23 cellular contexts compared by ENCODE assay signal in the genomic region with DNA sequence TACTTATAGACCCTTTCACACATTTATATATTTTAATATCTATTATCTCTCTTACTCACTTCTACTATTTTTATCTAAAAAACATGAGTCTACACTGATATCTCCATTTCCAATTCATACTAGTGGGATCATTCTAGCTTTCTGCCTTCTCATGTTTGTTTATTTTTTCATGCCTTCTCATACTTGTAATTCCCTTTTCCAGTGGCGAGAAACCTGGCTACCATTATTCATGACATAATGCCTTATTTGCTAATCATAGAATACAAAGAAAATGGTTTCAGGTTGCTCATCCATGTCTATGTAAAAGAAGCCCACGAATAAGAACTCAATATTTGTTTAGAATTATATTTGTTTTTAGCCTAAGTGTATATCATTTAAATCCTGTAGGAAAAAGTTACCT.
DNase-seq lines count a peak whose midpoint lies in the region; ATAC-seq, FAIRE-seq and TF ChIP-seq lines count a peak whose summit lies in the region.
"Had no signal": no experiment of that assay in that cellular context is flagged by ENCODE, and none has a peak within 500 bp of the region (broad histone marks: within the 10 kb centered on the region; RNA-seq: fewer than 3 reads in every experiment).

No MANE protein-coding gene starts in this region.

- no peaks in the 10 kb centered on the region; the same call in 1 of the 2 replicates for H3K9me3 ChIP-seq in HepG2 (ENCODE audit: low read length)
- no peaks in the 10 kb centered on the region for H3K9me3 ChIP-seq in right lobe of liver
- H3K9me3 ChIP-seq in gastroesophageal sphincter = no peaks in the 10 kb centered on the region
- H3K9me3 ChIP-seq: SJCRH30 had no signal

- no peak overlapping the region for H2AFZ ChIP-seq in HepG2 (ENCODE audit: low read length)

- H3K4me3 ChIP-seq in HepG2 (replicated peaks in 1 of 3; ENCODE audit: insufficient read depth in 1 of 3, low read depth in 2 of 3, low read length in 3 of 3) (no peak overlapping the region), right lobe of liver (no peak overlapping the region), fibroblast of mammary gland (ENCODE audit: control insufficient read depth, low read depth, low read length) (no peak overlapping the region), gastroesophageal sphincter (no peak overlapping the region)
- H3K4me3 ChIP-seq: SJCRH30 had no signal

- H3K4me2 ChIP-seq in HepG2 (ENCODE audit: low read depth, low read length) = no peak overlapping the region

- ATAC-seq in HepG2 (no peak), right lobe of liver (no peak), gastroesophageal sphincter (no peak)
- ATAC-seq: SK-N-SH treated with all-trans-retinoic acid at 6 μM for 48 hours had no signal

- intact Hi-C loops in HepG2 (cut with micrococcal nuclease; ENCODE audit: unreplicated experiment) (loop anchor here (5.0 kb wide), 1 partner anchor 63 kb away; no protein-coding TSS in a partner anchor), right lobe of liver (cut with DNase I) (no loop called here)

- DNase-seq in HepG2 (ENCODE audit: low spot score) (no peak), right lobe of liver (no peak), LHCN-M2 (ENCODE audit: low read depth) (peak; percentile 52), fibroblast of mammary gland (ENCODE audit: low read depth) (peak; percentile 33), GF-D8 (lab: John Stamatoyannopoulos, UW) (no peak), NCI-H2196 treated with DMSO at 0.1 percent for 48 hours (lab: John Stamatoyannopoulos, UW; ENCODE audit: unreplicated experiment) (no peak), LoVo (ENCODE audit: low spot score) (no peak)
- DNase-seq: 8988T, ACHN, Calu3, KBM-7, NCI-H1092 treated with DMSO at 0.1 percent for 48 hours, NCI-H1436, NCI-H187, NCI-H2081 treated with DMSO at 0.1 percent for 48 hours, NCI-H2171 treated with DMSO at 0.1 percent for 48 hours, NCI-H524, NCI-H774, SJCRH30 had no signal

- no peak for TF ChIP-seq EP300 in HepG2 (IDR thresholded peaks at IDR 0.05; ENCODE audit: low read depth in 2 of 2, low read length in 2 of 2)
- no peak for TF ChIP-seq EP300 in HepG2 (CRISPR knock-in tag; IDR thresholded peaks at IDR 0.05; ENCODE audit: borderline replicate concordance)
- TF ChIP-seq EP300 in gastroesophageal sphincter (IDR thresholded peaks at IDR 0.05) = no peak

- no peaks in the 10 kb centered on the region for H3K79me2 ChIP-seq in HepG2 (ENCODE audit: insufficient read depth, low read length)

- in situ Hi-C loops in HepG2 (cut with HindIII; ENCODE audit: extremely low pct_ligation_motif_present, low pct_unique_long_range_greater_than_20kb) = no loop called here

- TF ChIP-seq POLR2A in HepG2 (IDR thresholded peaks at IDR 0.05; ENCODE audit: insufficient read depth in 1 of 2, low read depth in 2 of 2, low read length in 2 of 2) (no peak), right lobe of liver (IDR thresholded peaks at IDR 0.05) (no peak), gastroesophageal sphincter (IDR thresholded peaks at IDR 0.05) (no peak)

- H3K27me3 ChIP-seq in HepG2 (ENCODE audit: control insufficient read depth in 1 of 2, insufficient read depth in 2 of 2, low read length in 2 of 2) (no peaks in the 10 kb centered on the region), right lobe of liver (no peaks in the 10 kb centered on the region), gastroesophageal sphincter (no peaks in the 10 kb centered on the region)
- H3K27me3 ChIP-seq: SJCRH30 had no signal

- H3K27ac ChIP-seq in HepG2 (ENCODE audit: extremely low read length, insufficient read depth, low read length) = no peak overlapping the region
- H3K27ac ChIP-seq in right lobe of liver = no peak overlapping the region
- no peak overlapping the region for H3K27ac ChIP-seq in gastroesophageal sphincter
- H3K27ac ChIP-seq: SJCRH30 had no signal

- TF ChIP-seq CTCF in HepG2 (CRISPR knock-in tag; IDR thresholded peaks at IDR 0.05) (no peak), right lobe of liver (IDR thresholded peaks at IDR 0.05) (no peak), fibroblast of mammary gland (conservative IDR thresholded peaks at IDR 0.05; ENCODE audit: control insufficient read depth, insufficient read depth, low read depth, low read length) (no peak), gastroesophageal sphincter (IDR thresholded peaks at IDR 0.05) (no peak)

- no peak for FAIRE-seq in HepG2 (lab: Jason Lieb, UNC)
- FAIRE-seq: GM19239, H54 had no signal

- H4K20me1 ChIP-seq in HepG2 (ENCODE audit: insufficient read depth, low read length) = no peaks in the 10 kb centered on the region

- no TSS peak for BruUV-seq in HepG2 (replicated peaks; lab: Mats Ljungman, UMichigan)

- no peak overlapping the region for H3K9ac ChIP-seq in HepG2 (ENCODE audit: insufficient read depth, low read depth, low read length)

- H3K4me1 ChIP-seq in HepG2 (ENCODE audit: insufficient read depth, low read length) (peaks cover 24% of the 10 kb centered on the region), right lobe of liver (peaks cover 0 to 15% (median 6%) of the 10 kb centered on the region in 4 donors), gastroesophageal sphincter (no peaks in the 10 kb centered on the region)

- POLR2A ChIA-PET in HepG2 (lab: Yijun Ruan, JAX) = no interaction called here

- H3K36me3 ChIP-seq in HepG2 (replicated peaks in 1 of 2; ENCODE audit: control insufficient read depth in 1 of 2, insufficient read depth in 2 of 2, low read length in 2 of 2) (no peaks in the 10 kb centered on the region), right lobe of liver (no peaks in the 10 kb centered on the region), gastroesophageal sphincter (no peaks in the 10 kb centered on the region)
- H3K36me3 ChIP-seq: SJCRH30 had no signal

- CTCF ChIA-PET in HepG2 (lab: Yijun Ruan, JAX; ENCODE audit: low intra/inter-chr PET ratio, low total read pairs) = no interaction called here

- WGBS in HepG2 (ENCODE audit: low lambda C conversion rate) = 27% methylated on average over 2 of the region's 2 CpGs
- WGBS in right lobe of liver (ENCODE audit: insufficient coverage, low coverage, low lambda C conversion rate, missing lambda C conversion rate) = 41% methylated on average over 2 of the region's 2 CpGs
- WGBS in gastroesophageal sphincter (ENCODE audit: low coverage in 1 of 2), 2 donors = 44 to 50% methylated on average over 2 of the region's 2 CpGs

- no peak for TF ChIP-seq RAD21 in HepG2 (CRISPR knock-in tag; IDR thresholded peaks at IDR 0.05)

TF ChIP-seq in HepG2, 621 proteins besides CTCF, POLR2A, EP300 and RAD21:
- TF ChIP-seq ZNF251 (CRISPR knock-in tag; IDR thresholded peaks at IDR 0.05) (no peak), ATF7 (IDR thresholded peaks at IDR 0.05) (peak; percentile 13; the same call in 1 of the 2 replicates), ATF7 (CRISPR knock-in tag; IDR thresholded peaks at IDR 0.05) (no peak)

Comparison
In these comparisons a context has a peak if more than half of its experiments do, and no peak if none do; other contexts are left out.
1. DNase-seq: peak in LHCN-M2 (single experiment) and fibroblast of mammary gland (single experiment); none in HepG2 (single experiment), right lobe of liver (0 of 3), GF-D8 (single experiment), NCI-H2196 treated with DMSO at 0.1 percent for 48 hours (single experiment) and LoVo (single experiment).